ENCODE assay signal across 8 cellular contexts in the genomic region with DNA sequence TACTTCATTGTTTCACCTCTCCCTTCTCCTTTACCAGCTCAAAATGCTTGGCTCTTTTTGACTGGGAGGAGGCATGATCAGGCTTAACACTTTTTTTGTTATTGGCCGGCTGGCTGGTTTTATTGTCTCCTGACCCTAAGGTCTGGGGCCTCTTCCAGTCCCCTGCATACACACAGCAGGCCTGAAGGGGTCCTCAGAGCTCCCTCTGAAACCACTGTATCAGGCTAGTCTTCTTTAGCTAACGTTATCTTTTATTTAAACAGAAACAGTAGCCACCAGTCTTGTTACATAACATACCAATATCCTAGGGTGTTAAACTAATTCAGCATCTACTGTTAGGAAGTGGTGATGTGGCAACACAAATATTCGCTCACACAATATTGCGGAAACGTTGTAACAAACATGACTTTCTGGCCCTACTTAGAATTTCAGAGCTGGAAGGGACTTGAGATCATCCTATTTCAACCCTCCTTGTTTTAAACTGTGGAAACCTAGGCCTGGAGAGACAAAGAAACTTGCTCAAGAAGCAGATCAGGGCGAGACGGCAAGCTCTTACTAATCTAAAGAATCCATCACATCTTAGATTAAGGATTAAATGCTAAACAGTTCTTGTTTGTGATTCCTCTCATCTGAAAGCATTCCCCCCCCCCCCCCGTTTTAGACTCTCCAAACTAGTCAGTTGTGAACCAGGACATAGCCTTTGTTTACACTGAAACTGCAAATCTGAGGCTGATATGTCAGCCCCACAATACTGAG. TPM values are rescaled to one million over a fixed set of nuclear protein-coding genes. Genes with fewer than 3 reads are reported as not detected.
DNase-seq lines count a peak whose midpoint lies in the region; ATAC-seq and TF ChIP-seq lines count a peak whose summit lies in the region.

No MANE protein-coding gene starts in this region.

- H3K27me3 ChIP-seq in HCT116 (ENCODE audit: insufficient read depth, low read length) = peaks cover 25% of the 10 kb centered on the region
- H3K27me3 ChIP-seq in dorsolateral prefrontal cortex = no peaks in the 10 kb centered on the region

- intact Hi-C loops in HCT116 (cut with micrococcal nuclease) (loop anchor here (1.0 to 5.0 kb wide), 2 partner anchors 112 to 228 kb away; no protein-coding TSS in a partner anchor), dorsolateral prefrontal cortex (cut with DNase I) (loop anchor here (2.0 to 10.0 kb wide), 8 partner anchors 38 to 285 kb away; partner anchors contain the start of genes CLTC (in 1 of the 2), GDPD1 (in 1 of the 2) and SMG8 (in 1 of the 2))

- H3K9ac ChIP-seq in HCT116 (ENCODE audit: low read length) = no peak overlapping the region

- H2AFZ ChIP-seq in HCT116 (ENCODE audit: low read depth, low read length, poor library complexity, severe bottlenecking) = peak overlapping the region; percentile 31

- peaks cover 14 to 27% of the 10 kb centered on the region in 2 experiments for H3K4me1 ChIP-seq in HCT116 (ENCODE audit: control insufficient read depth in 1 of 2, insufficient read depth in 2 of 2, low read length in 2 of 2)

- TF ChIP-seq CTCF in HCT116 (IDR thresholded peaks at IDR 0.05 in 2 of 3, conservative IDR thresholded peaks at IDR 0.05 in 1 of 3; ENCODE audit: borderline replicate concordance in 1 of 3, insufficient read depth in 1 of 3, low read depth in 2 of 3, low read length in 2 of 3) (peak; percentile 65 to 90 (median 87); a peak in 5 of 6 replicates), dorsolateral prefrontal cortex (IDR thresholded peaks at IDR 0.05 in 54 of 56, conservative IDR thresholded peaks at IDR 0.05 in 2 of 56; ENCODE audit: low read depth in 1 of 56, partially characterized antibody in 56 of 56) (peak; percentile 59 to 96 (median 88))

- POLR2A ChIA-PET in HCT116 (lab: Charles Lee) = interaction anchor here (0.6 to 1.0 kb wide), 5 partner anchors 9 to 536 kb away, joined by 3 to 4 read pairs (median 3); no protein-coding TSS in a partner anchor

- peak; percentile 65 for ATAC-seq in HCT116

- BruUV-seq in HCT116 (replicated peaks; lab: Mats Ljungman, UMichigan) = no TSS peak

- no peaks in the 10 kb centered on the region for H3K9me2 ChIP-seq in HCT116 (ENCODE audit: insufficient read depth)

- no peak overlapping the region for H3K4me3 ChIP-seq in HCT116 (replicated peaks in 1 of 2; ENCODE audit: low read depth in 1 of 2, low read length in 2 of 2)
- H3K4me3 ChIP-seq in dorsolateral prefrontal cortex = peak overlapping the region in 33 of 59 donors; percentile 0 to 100 (median 89)

- no peaks in the 10 kb centered on the region for H3K9me3 ChIP-seq in HCT116 (ENCODE audit: control insufficient read depth in 1 of 2, insufficient read depth in 1 of 2, low read depth in 1 of 2, low read length in 2 of 2)

- CTCF ChIA-PET in HCT116 (lab: Charles Lee) = interaction anchor here (0.8 to 1.5 kb wide), 14 partner anchors 8 to 229 kb away, joined by 3 to 22 read pairs (median 4); no protein-coding TSS in a partner anchor

- H3K79me2 ChIP-seq in HCT116 (ENCODE audit: insufficient read depth, low read length) = no peaks in the 10 kb centered on the region

- peak; percentile 56 for DNase-seq in COR-L47 (lab: John Stamatoyannopoulos, UW)
- DNase-seq in HCT116 (ENCODE audit: low read depth, low spot score) = peak; percentile 62
- DNase-seq in NCI-H345 treated with DMSO at 0.1 percent for 48 hours (lab: John Stamatoyannopoulos, UW; ENCODE audit: unreplicated experiment) = peak; percentile 47
- DNase-seq in activated CD4-positive, alpha-beta T cell treated with anti-CD3 and anti-CD28 coated beads for 4 hours = peak; percentile 41 to 44
- peak in 9 of 10 donors; percentile 49 to 72 (median 70) for DNase-seq in dorsolateral prefrontal cortex
- DNase-seq in left kidney (ENCODE audit: low read depth, low spot score) = peak; percentile 92
- peak; percentile 39 for DNase-seq in stimulated activated CD4-positive, alpha-beta T cell treated with anti-CD3 and anti-CD28 coated beads, Interleukin-4, amount 100 ng/mL, for 1 hour
- DNase-seq in GOT3 (lab: John Stamatoyannopoulos, UW) = no peak

- peak; percentile 84 for TF ChIP-seq RAD21 in HCT116 (IDR thresholded peaks at IDR 0.05; ENCODE audit: low read depth)

- TF ChIP-seq POLR2A in HCT116 (IDR thresholded peaks at IDR 0.05; ENCODE audit: borderline replicate concordance, extremely low read depth, insufficient read depth, insufficient read length) = no peak

- no peak overlapping the region for H3K27ac ChIP-seq in HCT116 (ENCODE audit: low read depth, low read length)
- H3K27ac ChIP-seq in dorsolateral prefrontal cortex = peak overlapping the region; percentile 73 to 99 (median 96)

- H3K4me2 ChIP-seq in HCT116 (ENCODE audit: low read length) = no peak overlapping the region

- no peaks in the 10 kb centered on the region for H3K36me3 ChIP-seq in HCT116 (ENCODE audit: control insufficient read depth in 1 of 2, insufficient read depth in 2 of 2, low read length in 2 of 2)

- H4K20me1 ChIP-seq in HCT116 (ENCODE audit: insufficient read depth) = no peaks in the 10 kb centered on the region

- RAD21 ChIA-PET in HCT116 (lab: Charles Lee; ENCODE audit: low non-redundant PET in 1 of 2, low total read pairs in 2 of 2, uncharacterized antibody in 2 of 2, unreplicated experiment in 2 of 2) = interaction anchor here (0.6 to 1.4 kb wide), 6 partner anchors 79 to 112 kb away, joined by 3 to 6 read pairs (median 4); no protein-coding TSS in a partner anchor

TF ChIP-seq in HCT116, 20 proteins besides CTCF, POLR2A, EP300 and RAD21 (continues in another document):
- TF ChIP-seq EZH2phosphoT487 (IDR thresholded peaks at IDR 0.05; ENCODE audit: borderline replicate concordance) (no peak), ZNF274 (IDR thresholded peaks at IDR 0.05; ENCODE audit: low read depth, low read length) (no peak), MAX (IDR thresholded peaks at IDR 0.05) (no peak), ZBTB33 (IDR thresholded peaks at IDR 0.05; ENCODE audit: extremely low read depth, insufficient replicate concordance, low read length) (no peak), JUND (IDR thresholded peaks at IDR 0.05) (no peak), SP1 (IDR thresholded peaks at IDR 0.05; ENCODE audit: low read depth) (no peak), FOSL1 (IDR thresholded peaks at IDR 0.05; ENCODE audit: low read depth) (no peak), ZFX (IDR thresholded peaks at IDR 0.05) (no peak), POLR2AphosphoS5 (IDR thresholded peaks at IDR 0.05; ENCODE audit: low read depth, low read length) (no peak), YY1 (IDR thresholded peaks at IDR 0.05; ENCODE audit: extremely low read depth, insufficient replicate concordance, low read depth, low read length) (no peak), CEBPB (IDR thresholded peaks at IDR 0.05; ENCODE audit: low read depth) (no peak), ATF3 (IDR thresholded peaks at IDR 0.05) (no peak), REST (IDR thresholded peaks at IDR 0.05; ENCODE audit: low read depth) (no peak), SIN3A (IDR thresholded peaks at IDR 0.05; ENCODE audit: low read depth) (no peak), EZH2 (IDR thresholded peaks at IDR 0.05) (no peak), EGR1 (IDR thresholded peaks at IDR 0.05; ENCODE audit: low read depth) (no peak)

RNA-seq across cellular contexts. Expression of gene YPEL2, which starts 1.7 kb away (rescaled TPM):
- total RNA-seq in HCT116 (2021; ENCODE audit: unreplicated experiment) (4.7 TPM), dorsolateral prefrontal cortex (100 to 1,000 TPM in 1 of 120 experiments, 10 to 100 TPM in 119; 35.6 to 117 (median 58.9) TPM)
- polyA plus RNA-seq in HCT116 (2012) = 2.7 and 4.1 TPM in 2 replicates

Comparison
In these comparisons a context has a peak if more than half of its experiments do, and no peak if none do; other contexts are left out.
1. H3K4me3 ChIP-seq: peak in dorsolateral prefrontal cortex (33 of 59); none in HCT116 (0 of 2).